Comparison of ENCODE assay signal across 8 cellular contexts in the genomic region with DNA sequence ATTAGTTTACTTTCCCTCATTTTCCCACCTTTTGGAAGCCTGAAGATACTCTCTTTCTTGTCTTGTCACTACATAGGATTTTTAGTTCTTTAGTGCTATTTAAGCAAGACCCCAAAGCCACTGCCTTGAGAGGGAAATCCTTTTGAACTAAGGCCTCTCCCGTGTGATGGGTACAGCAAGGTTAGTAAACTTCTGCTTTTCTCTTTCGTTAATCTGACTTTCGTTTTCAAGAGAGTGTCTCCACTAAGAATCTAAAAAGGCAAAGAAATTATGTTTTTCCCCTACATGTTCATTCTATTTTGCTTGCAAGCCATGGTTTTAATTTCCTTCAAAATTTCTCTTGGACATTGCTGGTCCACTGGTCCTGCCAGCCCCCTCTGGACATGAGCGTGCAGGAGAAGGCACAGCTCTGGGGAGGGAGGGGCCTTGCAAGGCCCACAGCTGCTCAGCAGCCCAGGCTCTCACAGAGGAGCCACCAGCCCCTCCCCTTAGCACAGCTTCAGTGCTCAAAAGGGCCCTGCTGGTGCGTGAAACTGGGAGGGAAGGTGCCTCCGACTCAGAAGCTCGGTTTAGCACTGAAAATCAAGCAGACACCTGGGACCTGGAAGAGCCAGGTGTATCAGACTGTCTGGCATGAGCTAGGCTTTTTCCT.
DNase-seq lines count a peak whose midpoint lies in the region; ATAC-seq and TF ChIP-seq lines count a peak whose summit lies in the region.

No MANE protein-coding gene starts in this region.

- H3K4me1 ChIP-seq in ACC112 (ENCODE audit: control insufficient read depth, insufficient read depth, low read length, unreplicated experiment), result no peaks in the 10 kb centered on the region
- no peaks in the 10 kb centered on the region for H3K4me1 ChIP-seq in transverse colon

- no peaks in the 10 kb centered on the region for H3K79me2 ChIP-seq in ACC112 (ENCODE audit: control insufficient read depth, insufficient read depth, low read length, unreplicated experiment)

- DNase-seq in NOMO-1 treated with dmso at 0.1 percent for 144 hours (lab: John Stamatoyannopoulos, UW; ENCODE audit: unreplicated experiment) (peak; percentile 64), fibroblast of the aortic adventitia (ENCODE audit: low read depth) (no peak), transverse colon (peak; percentile 50), RKO (ENCODE audit: low spot score) (no peak), HCEC 1CT (no peak)

- TF ChIP-seq CTCF in fibroblast of the aortic adventitia (IDR thresholded peaks at IDR 0.05; ENCODE audit: insufficient read depth, low read length) (no peak), transverse colon (IDR thresholded peaks at IDR 0.05) (no peak)

- H3K27me3 ChIP-seq in ACC112 (ENCODE audit: insufficient read depth, low read length), result peaks cover 3% of the 10 kb centered on the region; the same call in 1 of the 2 replicates
- no peaks in the 10 kb centered on the region for H3K27me3 ChIP-seq in transverse colon

- intact Hi-C loops in transverse colon (cut with DNase I; ENCODE audit: low total_unique reads), result no loop called here

- WGBS in transverse colon (ENCODE audit: low coverage in 1 of 2), 2 donors, result 57 to 69% methylated on average over 2 to 7 of the region's 7 CpGs

- H3K9me3 ChIP-seq in transverse colon, result no peaks in the 10 kb centered on the region

- TF ChIP-seq POLR2A in transverse colon (IDR thresholded peaks at IDR 0.05), result no peak

- peak overlapping the region; percentile 47; the same call in 1 of the 2 replicates for H3K4me3 ChIP-seq in ACC112 (ENCODE audit: low read depth, low read length)
- H3K4me3 ChIP-seq in fibroblast of the aortic adventitia (ENCODE audit: low read depth, low read length), result peak overlapping the region; percentile 17
- peak overlapping the region in 1 of 4 donors; percentile 27 for H3K4me3 ChIP-seq in transverse colon

- H3K36me3 ChIP-seq in ACC112 (ENCODE audit: insufficient read depth, low read length) (no peaks in the 10 kb centered on the region), transverse colon (no peaks in the 10 kb centered on the region)

- no peak overlapping the region for H3K27ac ChIP-seq in ACC112 (ENCODE audit: low read depth, low read length)
- peak overlapping the region in 3 of 4 donors; percentile 22 to 62 (median 39) for H3K27ac ChIP-seq in transverse colon

- no peak overlapping the region for H2AFZ ChIP-seq in ACC112 (ENCODE audit: low read length, unreplicated experiment)

- in situ Hi-C loops in transverse colon (cut with MboI; ENCODE audit: low pct_ligation_motif_present in 1 of 4, low pct_unique_long_range_greater_than_20kb in 1 of 4, low sequenced_read_pairs in 3 of 4), result no loop called here

- ATAC-seq in GM18519 (IDR thresholded peaks at IDR 0.05; ENCODE audit: low FRiP score, unreplicated experiment) (peak; percentile 88), HG02870 (IDR thresholded peaks at IDR 0.05; ENCODE audit: unreplicated experiment) (peak; percentile 90)

- no peak for TF ChIP-seq EP300 in transverse colon (IDR thresholded peaks at IDR 0.05; ENCODE audit: low read depth)

Comparison
In these comparisons a context has a peak if more than half of its experiments do, and no peak if none do; other contexts are left out.
1. DNase-seq: peak in NOMO-1 treated with dmso at 0.1 percent for 144 hours (single experiment) and transverse colon (single experiment); none in fibroblast of the aortic adventitia (single experiment), RKO (single experiment) and HCEC 1CT (single experiment).